ENCODE assay signal across 8 cellular contexts in the genomic region with DNA sequence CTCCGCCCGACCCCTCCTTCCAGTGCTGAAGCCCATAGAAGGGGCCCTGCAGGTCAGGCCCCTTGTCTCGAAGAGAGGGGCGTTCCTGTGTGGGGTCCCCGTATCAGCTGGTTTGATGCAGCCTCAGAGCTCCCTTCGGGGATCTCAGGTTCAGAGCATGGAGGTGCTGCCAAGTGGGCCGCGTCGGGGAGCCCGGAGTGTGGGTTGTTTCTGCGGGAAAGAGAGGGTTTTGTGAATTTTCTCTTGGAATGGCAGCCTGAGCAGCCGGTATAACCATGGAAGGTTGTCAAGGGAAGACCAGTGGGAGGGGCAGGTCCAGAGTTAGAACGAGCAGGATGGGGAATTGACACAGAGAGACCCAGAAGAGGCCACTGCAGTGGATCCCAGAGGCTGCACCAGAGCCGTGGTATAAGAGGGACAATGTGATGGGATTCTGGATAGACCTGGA. TPM values are rescaled to one million over a fixed set of nuclear protein-coding genes. Genes with fewer than 3 reads are reported as not detected.
DNase-seq lines count a peak whose midpoint lies in the region; ATAC-seq and TF ChIP-seq lines count a peak whose summit lies in the region.

No MANE protein-coding gene starts in this region.

- TF ChIP-seq POLR2A in upper lobe of left lung (IDR thresholded peaks at IDR 0.05) = no peak

- H3K27me3 Mint-ChIP-seq in activated T-cell treated with anti-CD3 and anti-CD28 coated beads, Interleukin-2, amount 50 U/mL, for 72 hours (ENCODE audit: low read depth) = no peaks in the 10 kb centered on the region

- no peak for DNase-seq in activated T-cell treated with anti-CD3 and anti-CD28 coated beads, Interleukin-2, amount 50 U/mL, for 72 hours
- DNase-seq in activated T-cell treated with anti-CD3 and anti-CD28 coated beads, Interleukin-2, amount 50 U/mL, for 48 hours = no peak
- DNase-seq in NCI-H226 (peak; percentile 23), colonic mucosa (no peak), lung microvascular endothelial cell (ENCODE audit: low read depth in 2 of 2) (peak; percentile 16 to 33), upper lobe of left lung (peak in 1 of 2 donors; percentile 57), HCEC 1CT (no peak)
- no peak for DNase-seq in effector CD8-positive, alpha-beta T cell (lab: John Stamatoyannopoulos, UW)

- intact Hi-C loops in colonic mucosa (cut with DNase I) = no loop called here

- H3K4me1 Mint-ChIP-seq in activated T-cell treated with anti-CD3 and anti-CD28 coated beads, Interleukin-2, amount 50 U/mL, for 72 hours (ENCODE audit: low read depth) = peaks cover 20% of the 10 kb centered on the region

- no peaks in the 10 kb centered on the region for H3K27me3 ChIP-seq in colonic mucosa
- no peaks in the 10 kb centered on the region for H3K27me3 ChIP-seq in upper lobe of left lung

- no peak for TF ChIP-seq EP300 in upper lobe of left lung (IDR thresholded peaks at IDR 0.05)

- H3K9ac ChIP-seq in colonic mucosa (ENCODE audit: low read depth in 2 of 2, low read length in 2 of 2) = peak overlapping the region; percentile 32 to 58

- H3K36me3 ChIP-seq in colonic mucosa (no peaks in the 10 kb centered on the region), upper lobe of left lung (peaks cover 0 to 6% (median 0%) of the 10 kb centered on the region in 4 donors)

- H3K9me3 Mint-ChIP-seq in activated T-cell treated with anti-CD3 and anti-CD28 coated beads, Interleukin-2, amount 50 U/mL, for 72 hours = peaks cover 14 to 17% of the 10 kb centered on the region in 2 donors

- H3K9me3 ChIP-seq in colonic mucosa (no peaks in the 10 kb centered on the region), upper lobe of left lung (peaks cover 0 to 19% (median 11%) of the 10 kb centered on the region in 4 donors)

- no peaks in the 10 kb centered on the region for H3K4me1 ChIP-seq in colonic mucosa
- H3K4me1 ChIP-seq in upper lobe of left lung = peaks cover 7 to 21% (median 16%) of the 10 kb centered on the region in 4 donors

- ATAC-seq in activated T-cell treated with anti-CD3 and anti-CD28 coated beads, Interleukin-2, amount 50 U/mL, for 72 hours (replicated peaks in 1 of 2) = no peak
- peak; percentile 35 to 38 for ATAC-seq in upper lobe of left lung (ENCODE audit: low FRiP score in 2 of 2)

- H3K4me3 ChIP-seq in colonic mucosa (peak overlapping the region; percentile 84), upper lobe of left lung (peak overlapping the region; percentile 39 to 91 (median 74))

- H3K36me3 Mint-ChIP-seq in activated T-cell treated with anti-CD3 and anti-CD28 coated beads, Interleukin-2, amount 50 U/mL, for 72 hours (ENCODE audit: insufficient read depth in 2 of 2) = peaks cover 22 to 30% of the 10 kb centered on the region in 2 donors

- H3K4me3 Mint-ChIP-seq in activated T-cell treated with anti-CD3 and anti-CD28 coated beads, Interleukin-2, amount 50 U/mL, for 72 hours = peak overlapping the region; percentile 96 to 97

- 2 to 3% methylated on average over 8 to 14 of the region's 14 CpGs for WGBS in upper lobe of left lung, 2 donors

- TF ChIP-seq CTCF in colonic mucosa (IDR thresholded peaks at IDR 0.05) (no peak), upper lobe of left lung (IDR thresholded peaks at IDR 0.05) (no peak)

- H3K27ac ChIP-seq in colonic mucosa (peak overlapping the region; percentile 87), upper lobe of left lung (peak overlapping the region; percentile 89 to 98 (median 92))

- H3K27ac Mint-ChIP-seq in activated T-cell treated with anti-CD3 and anti-CD28 coated beads, Interleukin-2, amount 50 U/mL, for 72 hours = peak overlapping the region; percentile 80

RNA-seq across cellular contexts. Expression of gene TRAPPC2B, which starts 0.4 kb away (rescaled TPM):
- total RNA-seq in activated T-cell treated with anti-CD3 and anti-CD28 coated beads, Interleukin-2, amount 50 U/mL, for 72 hours = 1 to 10 TPM; 7.3 to 8.5 TPM
- total RNA-seq in colonic mucosa (1 to 10 TPM; 3.8 to 4.6 TPM), lung microvascular endothelial cell (6.1 and 9.1 TPM in 2 replicates), upper lobe of left lung (10 to 100 TPM in 4 of 6 donors, 1 to 10 TPM in 2; 6.2 to 29.3 (median 12.8) TPM)

RNA-seq across cellular contexts. Expression of gene ZNF547, which starts 0.4 kb away (rescaled TPM):
- 1 to 10 TPM; 3.9 to 4.5 TPM for total RNA-seq in activated T-cell treated with anti-CD3 and anti-CD28 coated beads, Interleukin-2, amount 50 U/mL, for 72 hours
- total RNA-seq in colonic mucosa (1 to 10 TPM; 1.2 to 2.3 TPM), lung microvascular endothelial cell (1.7 and 3.0 TPM in 2 replicates), upper lobe of left lung (1 to 10 TPM in 5 of 6 donors, under 1 TPM in 1; 0.89 to 9.4 (median 3.2) TPM)

RNA-seq across cellular contexts. Expression of gene ZNF304, which starts 12.7 kb away (rescaled TPM):
- total RNA-seq in activated T-cell treated with anti-CD3 and anti-CD28 coated beads, Interleukin-2, amount 50 U/mL, for 72 hours = 1 to 10 TPM; 8.1 to 8.3 TPM
- total RNA-seq in colonic mucosa (1 to 10 TPM; 3.6 TPM), lung microvascular endothelial cell (6.5 and 10.3 TPM in 2 replicates), upper lobe of left lung (1 to 10 TPM; 2.1 to 8.8 (median 7.3) TPM)

RNA-seq across cellular contexts. Expression of gene ZNF548, which starts 25.9 kb away (rescaled TPM):
- 10 to 100 TPM; 40.4 to 62.8 TPM for total RNA-seq in activated T-cell treated with anti-CD3 and anti-CD28 coated beads, Interleukin-2, amount 50 U/mL, for 72 hours
- 1 to 10 TPM; 6.5 to 7.6 TPM for total RNA-seq in colonic mucosa
- 8.1 and 11.3 TPM in 2 replicates for total RNA-seq in lung microvascular endothelial cell
- total RNA-seq in upper lobe of left lung = 10 to 100 TPM; 12.6 to 23.9 (median 17.0) TPM

RNA-seq across cellular contexts. Expression of gene ZNF543, which starts 43.5 kb away (rescaled TPM):
- total RNA-seq in activated T-cell treated with anti-CD3 and anti-CD28 coated beads, Interleukin-2, amount 50 U/mL, for 72 hours = 1 to 10 TPM; 8.4 to 9.0 TPM
- total RNA-seq in colonic mucosa = 1 to 10 TPM; 3.2 to 3.7 TPM
- 6.5 and 9.3 TPM in 2 replicates for total RNA-seq in lung microvascular endothelial cell
- 10 to 100 TPM in 1 of 6 donors, 1 to 10 TPM in 5; 3.4 to 10.5 (median 6.0) TPM for total RNA-seq in upper lobe of left lung

Comparison
In these comparisons a context has a peak if more than half of its experiments do, and no peak if none do; other contexts are left out.
1. ATAC-seq: peak in upper lobe of left lung (2 of 2); none in activated T-cell treated with anti-CD3 and anti-CD28 coated beads, Interleukin-2, amount 50 U/mL, for 72 hours (0 of 2).
2. DNase-seq: peak in NCI-H226 (single experiment) and lung microvascular endothelial cell (2 of 2); none in activated T-cell treated with anti-CD3 and anti-CD28 coated beads, Interleukin-2, amount 50 U/mL, for 72 hours (0 of 2), activated T-cell treated with anti-CD3 and anti-CD28 coated beads, Interleukin-2, amount 50 U/mL, for 48 hours (0 of 2), colonic mucosa (single experiment), effector CD8-positive, alpha-beta T cell (single experiment) and HCEC 1CT (single experiment).